In the genomic region with DNA sequence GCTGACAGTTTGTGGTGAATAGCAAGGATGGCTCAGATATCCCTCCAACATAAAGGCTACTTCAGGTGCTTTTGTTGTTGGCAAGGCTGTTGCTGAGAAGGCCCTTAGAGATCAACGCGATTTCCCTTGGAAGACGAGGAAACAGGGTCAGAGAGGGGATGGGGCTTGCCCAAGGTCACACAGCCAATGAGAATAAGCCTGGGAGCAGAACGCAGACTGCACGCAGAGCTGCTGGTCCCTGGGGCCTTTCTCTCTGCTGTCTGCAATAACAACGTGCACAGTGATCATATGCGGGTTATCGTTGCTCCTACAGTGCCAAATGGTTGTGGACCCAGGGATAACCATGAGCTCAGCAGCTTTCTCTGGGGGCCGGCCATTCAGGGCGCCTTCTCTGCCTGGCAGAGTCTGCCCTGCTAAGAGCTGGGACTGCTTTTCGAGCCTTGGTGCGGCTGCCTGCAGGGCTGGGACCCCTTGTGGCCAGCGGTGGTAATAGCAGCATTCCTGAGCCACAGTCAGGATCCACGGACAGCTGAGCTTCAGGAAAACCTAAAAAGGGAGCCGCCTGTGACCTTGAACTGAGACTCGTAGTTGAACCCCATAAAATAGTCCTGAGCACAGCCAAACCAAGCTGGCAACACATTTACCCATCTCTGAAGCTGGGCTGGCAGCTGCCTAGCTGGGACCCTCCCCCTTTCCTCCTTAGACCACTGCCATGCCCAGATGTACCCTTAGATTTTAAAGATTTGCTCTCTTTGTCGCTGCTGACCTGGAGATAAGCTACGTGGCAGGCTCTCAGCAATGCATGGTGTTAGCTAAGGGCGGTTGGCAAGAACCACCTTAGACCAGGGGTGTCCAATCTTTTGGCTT, we compare ENCODE assay signal across 8 cellular contexts. TPM values are rescaled to one million over a fixed set of nuclear protein-coding genes. Genes with fewer than 3 reads are reported as not detected.
DNase-seq lines count a peak whose midpoint lies in the region; ATAC-seq and TF ChIP-seq lines count a peak whose summit lies in the region.

No MANE protein-coding gene starts in this region.

- DNase-seq in IMR-90, result peak; percentile 69
- DNase-seq in anterior cingulate cortex (lab: John Stamatoyannopoulos, UW), result peak in 57 of 58 donors; percentile 9 to 89 (median 55)
- DNase-seq in right cardiac atrium, result peak; percentile 71 to 89 (median 86)
- peak; percentile 71 for DNase-seq in putamen (ENCODE audit: low spot score)

- H2BK5ac ChIP-seq in IMR-90 (ENCODE audit: low read depth, low read length, poor library complexity, severe bottlenecking), result no peak overlapping the region

- no peak for TF ChIP-seq POLR2A in IMR-90 (IDR thresholded peaks at IDR 0.05; ENCODE audit: low read depth, low read length)

- no peak overlapping the region for H3K14ac ChIP-seq in IMR-90 (replicated peaks; ENCODE audit: low read depth, low read length)

- in situ Hi-C loops in IMR-90 (cut with MboI; ENCODE audit: low sequenced_read_pairs), result no loop called here

- H3K27me3 ChIP-seq in DOHH2 (ENCODE audit: control insufficient read depth, low read length) (no peaks in the 10 kb centered on the region), IMR-90 (ENCODE audit: control insufficient read depth, insufficient read depth, low read length) (no peaks in the 10 kb centered on the region), SU-DHL-6 (ENCODE audit: low read length) (no peaks in the 10 kb centered on the region), right cardiac atrium (ENCODE audit: control insufficient read depth, insufficient read depth) (no peaks in the 10 kb centered on the region)

- CTCF ChIA-PET in IMR-90 (lab: Yijun Ruan, JAX), result interaction anchor here (0.5 to 3.9 kb wide), 12 partner anchors 9 to 608 kb away, joined by 3 to 27 read pairs (median 6); no protein-coding TSS in a partner anchor

- H3K9me3 ChIP-seq in DOHH2 (ENCODE audit: control insufficient read depth, insufficient read depth, low read length) (no peaks in the 10 kb centered on the region), IMR-90 (ENCODE audit: control insufficient read depth, insufficient read depth, low read length) (no peaks in the 10 kb centered on the region), SU-DHL-6 (ENCODE audit: insufficient read depth, low read length) (no peaks in the 10 kb centered on the region), right cardiac atrium (ENCODE audit: control insufficient read depth, low read length) (no peaks in the 10 kb centered on the region)

- no peaks in the 10 kb centered on the region for H3K36me3 ChIP-seq in DOHH2 (ENCODE audit: control insufficient read depth, low read length)
- peaks cover 6% of the 10 kb centered on the region; the same call in 1 of the 2 replicates for H3K36me3 ChIP-seq in IMR-90 (ENCODE audit: control insufficient read depth, insufficient read depth, low read length)
- H3K36me3 ChIP-seq in SU-DHL-6 (ENCODE audit: low read length), result no peaks in the 10 kb centered on the region

- 20% methylated on average over 9 of the region's 19 CpGs; no CpG with 5 or more reads in 1 of the 2 experiments for WGBS in IMR-90 (ENCODE audit: extremely low coverage in 2 of 2, insufficient read length in 1 of 2), 2 experiments
- 15% methylated on average over 19 of the region's 19 CpGs for WGBS in right cardiac atrium

- H4K5ac ChIP-seq in IMR-90 (ENCODE audit: low read depth, low read length), result no peak overlapping the region

- no peak overlapping the region for H3K4me3 ChIP-seq in DOHH2 (ENCODE audit: low read length)
- H3K4me3 ChIP-seq in IMR-90 (ENCODE audit: insufficient read depth, low read depth, low read length), result no peak overlapping the region
- no peak overlapping the region for H3K4me3 ChIP-seq in SU-DHL-6 (ENCODE audit: insufficient read depth, low read length, poor library complexity, severe bottlenecking)
- no peak overlapping the region for H3K4me3 ChIP-seq in right cardiac atrium (ENCODE audit: low read length)

- H3F3A ChIP-seq in DOHH2 (ENCODE audit: control insufficient read depth, insufficient read depth), result no peaks in the 10 kb centered on the region
- H3F3A ChIP-seq in SU-DHL-6 (ENCODE audit: insufficient read depth), result no peaks in the 10 kb centered on the region

- no peak overlapping the region for H3K9ac ChIP-seq in IMR-90 (ENCODE audit: low read depth, low read length)
- no peak overlapping the region for H3K9ac ChIP-seq in SU-DHL-6 (ENCODE audit: low read length)

- no peak overlapping the region for H3K4me2 ChIP-seq in DOHH2 (ENCODE audit: low read length)
- no peak overlapping the region for H3K4me2 ChIP-seq in IMR-90 (ENCODE audit: low read depth, low read length)
- no peak overlapping the region for H3K4me2 ChIP-seq in SU-DHL-6 (ENCODE audit: low read depth, low read length, poor library complexity, severe bottlenecking)

- no peak overlapping the region for H2BK15ac ChIP-seq in IMR-90 (ENCODE audit: low read depth, low read length)

- no peak overlapping the region for H4K8ac ChIP-seq in IMR-90 (ENCODE audit: low read depth in 2 of 2, low read length in 2 of 2)

- ATAC-seq in IMR-90 (ENCODE audit: low read depth) (peak; percentile 100), right cardiac atrium (peak; percentile 86 to 87), HG03095 (IDR thresholded peaks at IDR 0.05; ENCODE audit: unreplicated experiment) (no peak), GM18873 (IDR thresholded peaks at IDR 0.05; ENCODE audit: low FRiP score, unreplicated experiment) (no peak)

- no peak overlapping the region for H4K91ac ChIP-seq in IMR-90 (ENCODE audit: insufficient read depth, low read depth, low read length)

- H3K23ac ChIP-seq in IMR-90 (ENCODE audit: low read depth, low read length), result no peak overlapping the region

- H3K27ac ChIP-seq in DOHH2 (ENCODE audit: low read depth, low read length), result no peak overlapping the region
- H3K27ac ChIP-seq in IMR-90 (ENCODE audit: insufficient read depth, low read length), result no peak overlapping the region
- H3K27ac ChIP-seq in SU-DHL-6 (ENCODE audit: low read depth, low read length), result no peak overlapping the region
- H3K27ac ChIP-seq in right cardiac atrium (ENCODE audit: low read length), result no peak overlapping the region

- no peaks in the 10 kb centered on the region for H3K9me1 ChIP-seq in IMR-90 (ENCODE audit: insufficient read depth, low read length)

- no TSS peak for BruUV-seq in IMR-90 (replicated peaks; lab: Mats Ljungman, UMichigan)

- H3K4ac ChIP-seq in IMR-90 (ENCODE audit: low read depth, low read length), result no peak overlapping the region

- dilution Hi-C loops in IMR-90 (cut with HindIII; ENCODE audit: low sequenced_read_pairs, unreplicated experiment), result no loop called here

- no peak overlapping the region for H2AK5ac ChIP-seq in IMR-90 (ENCODE audit: low read depth, low read length)

- no peak overlapping the region for H2BK20ac ChIP-seq in IMR-90 (ENCODE audit: low read depth, low read length)

- H4K20me1 ChIP-seq in DOHH2 (ENCODE audit: control insufficient read depth, insufficient read depth, low read depth, low read length), result no peaks in the 10 kb centered on the region
- H4K20me1 ChIP-seq in IMR-90 (ENCODE audit: insufficient read depth, low read length), result no peaks in the 10 kb centered on the region
- no peaks in the 10 kb centered on the region for H4K20me1 ChIP-seq in SU-DHL-6 (ENCODE audit: low read depth, low read length)

- no peak overlapping the region for H2AK9ac ChIP-seq in IMR-90 (replicated peaks; ENCODE audit: low read depth, low read length, poor library complexity)

- no peak overlapping the region for H2BK120ac ChIP-seq in IMR-90 (ENCODE audit: low read depth, low read length)

- no peaks in the 10 kb centered on the region for H3K9me2 ChIP-seq in DOHH2 (replicated peaks; ENCODE audit: control insufficient read depth, low read length)
- H3K9me2 ChIP-seq in SU-DHL-6 (replicated peaks; ENCODE audit: insufficient read depth, low read length), result no peaks in the 10 kb centered on the region

- intact Hi-C loops in IMR-90 (cut with micrococcal nuclease) (loop anchor here (1.0 kb wide), 1 partner anchor 43 kb away; no protein-coding TSS in a partner anchor), right cardiac atrium (cut with DNase I) (loop anchor here (2.0 to 5.0 kb wide), 3 partner anchors 42 to 44 kb away; partner anchors contain the start of gene HTR6 (in 2 of the 4))

- H2AFZ ChIP-seq in IMR-90 (replicated peaks; ENCODE audit: low read length, poor library complexity) (peak overlapping the region; percentile 37), SU-DHL-6 (ENCODE audit: low read depth, low read length, severe bottlenecking) (no peak overlapping the region)

- H3K56ac ChIP-seq in IMR-90 (ENCODE audit: extremely low read depth, insufficient read depth, low read length), result no peak overlapping the region

- H3K79me2 ChIP-seq in DOHH2 (ENCODE audit: control insufficient read depth, low read length), result no peaks in the 10 kb centered on the region
- H3K79me2 ChIP-seq in SU-DHL-6 (ENCODE audit: insufficient read depth, low read length), result no peaks in the 10 kb centered on the region

- peak; percentile 86 for TF ChIP-seq CTCF in DOHH2 (IDR thresholded peaks at IDR 0.05; ENCODE audit: low read depth, low read length, poor library complexity, severe bottlenecking)
- peak; percentile 87 for TF ChIP-seq CTCF in IMR-90 (conservative IDR thresholded peaks at IDR 0.05; ENCODE audit: low read depth, low read length)
- TF ChIP-seq CTCF in SU-DHL-6 (IDR thresholded peaks at IDR 0.05; ENCODE audit: insufficient read depth, low read length, poor library complexity, severe bottlenecking), result peak; percentile 67

- no peaks in the 10 kb centered on the region for H3K4me1 ChIP-seq in DOHH2 (ENCODE audit: control insufficient read depth, low read length)
- H3K4me1 ChIP-seq in IMR-90 (ENCODE audit: control insufficient read depth, insufficient read depth, low read length), result no peaks in the 10 kb centered on the region
- no peaks in the 10 kb centered on the region for H3K4me1 ChIP-seq in right cardiac atrium (ENCODE audit: control insufficient read depth, insufficient read depth, low read length)

- TF ChIP-seq RAD21 in IMR-90 (IDR thresholded peaks at IDR 0.05; ENCODE audit: low read length), result peak; percentile 69

- H3K18ac ChIP-seq in IMR-90 (ENCODE audit: low read depth, low read length), result no peak overlapping the region

- POLR2A ChIA-PET in IMR-90 (lab: Charles Lee; ENCODE audit: unreplicated experiment), result no interaction called here

- no peaks in the 10 kb centered on the region for H3K79me1 ChIP-seq in IMR-90 (ENCODE audit: low read depth in 1 of 2, low read length in 2 of 2)

TF ChIP-seq in IMR-90, 13 proteins besides CTCF, POLR2A, EP300 and RAD21:
- TF ChIP-seq SMC3 (IDR thresholded peaks at IDR 0.05; ENCODE audit: low read depth, low read length), result peak; percentile 78
- TF ChIP-seq CHD1 (IDR thresholded peaks at IDR 0.05; ENCODE audit: low read depth, low read length), result no peak

RNA-seq across cellular contexts. Expression of gene HTR6, which starts 39.8 kb away (rescaled TPM):
- total RNA-seq in IMR-90 (2012; rRNA removed) (not detected in 2 replicates), right cardiac atrium (not detected)
- polyA plus RNA-seq in IMR-90 (2012; rRNA removed) (not detected in 2 replicates), right cardiac atrium (not detected)
- not detected in 2 replicates for polyA plus RNA-seq in IMR-90 (2012; cell fraction: cytosol; rRNA removed)
- 0.08 TPM in 1 of 2 replicates, not detected in the other for polyA plus RNA-seq in IMR-90 (2012; cell fraction: nucleus; rRNA removed; ENCODE audit: low replicate concordance)

Comparison
In these comparisons a context has a peak if more than half of its experiments do, and no peak if none do; other contexts are left out.
1. ATAC-seq: peak in IMR-90 (single experiment) and right cardiac atrium (2 of 2); none in HG03095 (single experiment) and GM18873 (single experiment).
2. Peak in every context shown above with its lines, with median percentiles within 50 percentile points of each other: CTCF ChIP-seq and DNase-seq.